In genomic region chr6:45378324-45378926, GRCh38 we compare ENCODE assay signal across 9 cellular contexts. TPM values are rescaled to one million over a fixed set of nuclear protein-coding genes. Genes with fewer than 3 reads are reported as not detected.
DNase-seq lines count a peak whose midpoint lies in the region; ATAC-seq and TF ChIP-seq lines count a peak whose summit lies in the region.
"Had no signal": no experiment of that assay in that cellular context is flagged by ENCODE, and none has a peak within 500 bp of the region (broad histone marks: within the 10 kb centered on the region; RNA-seq: fewer than 3 reads in every experiment).

No MANE protein-coding gene starts in this region.

- peaks cover 10% of the 10 kb centered on the region for H3K4me1 ChIP-seq in body of pancreas

- H3K9me3 Mint-ChIP-seq in activated naive CD4-positive, alpha-beta T cell treated with anti-CD3 and anti-CD28 coated beads, Interleukin-2, amount 10 ng/mL, durations not matched to agents 7 days and 5 days = no peaks in the 10 kb centered on the region
- no peaks in the 10 kb centered on the region for H3K9me3 Mint-ChIP-seq in stimulated activated naive CD8-positive, alpha-beta T cell treated with anti-CD3 and anti-CD28 coated beads, Interleukin-15, amount 100 ng/mL, for 72 hours

- no peaks in the 10 kb centered on the region for H3K27me3 Mint-ChIP-seq in activated naive CD4-positive, alpha-beta T cell treated with anti-CD3 and anti-CD28 coated beads, Interleukin-2, amount 10 ng/mL, durations not matched to agents 7 days and 5 days
- no peaks in the 10 kb centered on the region for H3K27me3 Mint-ChIP-seq in stimulated activated naive CD8-positive, alpha-beta T cell treated with anti-CD3 and anti-CD28 coated beads, Interleukin-15, amount 100 ng/mL, for 72 hours

- CTCF ChIA-PET in activated naive CD4-positive, alpha-beta T cell treated with anti-CD3 and anti-CD28 coated beads, Interleukin-2, amount 10 ng/mL, durations not matched to agents 7 days and 5 days (lab: Charles Lee) = interaction anchor here (0.9 to 2.4 kb wide), 5 partner anchors 41 to 723 kb away, joined by 4 to 11 read pairs (median 5); no protein-coding TSS in a partner anchor

- H3K4me1 Mint-ChIP-seq in activated naive CD4-positive, alpha-beta T cell treated with anti-CD3 and anti-CD28 coated beads, Interleukin-2, amount 10 ng/mL, durations not matched to agents 7 days and 5 days = peaks cover 28% of the 10 kb centered on the region
- H3K4me1 Mint-ChIP-seq in stimulated activated naive CD8-positive, alpha-beta T cell treated with anti-CD3 and anti-CD28 coated beads, Interleukin-15, amount 100 ng/mL, for 72 hours = peaks cover 25% of the 10 kb centered on the region

- no peak for TF ChIP-seq POLR2A in body of pancreas (IDR thresholded peaks at IDR 0.05)

- intact Hi-C loops in body of pancreas (cut with DNase I) = no loop called here

- ATAC-seq in HG02798 (IDR thresholded peaks at IDR 0.05; ENCODE audit: poor library complexity, unreplicated experiment) = peak; percentile 25
- ATAC-seq in body of pancreas = peak; percentile 21
- peak; percentile 55 for ATAC-seq in left lobe of liver
- peak; percentile 24 for ATAC-seq in stimulated activated naive CD8-positive, alpha-beta T cell treated with anti-CD3 and anti-CD28 coated beads, Interleukin-15, amount 100 ng/mL, for 72 hours

- H3K27me3 ChIP-seq in body of pancreas = no peaks in the 10 kb centered on the region

- no peak for DNase-seq in activated naive CD4-positive, alpha-beta T cell treated with anti-CD3 and anti-CD28 coated beads, Interleukin-2, amount 10 ng/mL, durations not matched to agents 7 days and 5 days
- DNase-seq in activated naive CD4-positive, alpha-beta T cell treated with anti-CD3 and anti-CD28 coated beads, Interleukin-2, amount 50 U/mL, for 16 hours = no peak
- DNase-seq in NCI-H748 treated with DMSO at 0.1 percent for 48 hours (lab: John Stamatoyannopoulos, UW) = peak; percentile 85
- DNase-seq in body of pancreas = peak in 3 of 4 donors; percentile 24 to 36 (median 33)
- DNase-seq in left lobe of liver (ENCODE audit: low spot score) = no peak
- no peak for DNase-seq in stimulated activated naive CD8-positive, alpha-beta T cell treated with anti-CD3 and anti-CD28 coated beads, Interleukin-15, amount 100 ng/mL, for 72 hours
- no peak for DNase-seq in cortex of kidney (lab: John Stamatoyannopoulos, UW)

- peak overlapping the region; percentile 99 for H3K27ac Mint-ChIP-seq in activated naive CD4-positive, alpha-beta T cell treated with anti-CD3 and anti-CD28 coated beads, Interleukin-2, amount 10 ng/mL, durations not matched to agents 7 days and 5 days
- peak overlapping the region; percentile 99 to 100 for H3K27ac Mint-ChIP-seq in stimulated activated naive CD8-positive, alpha-beta T cell treated with anti-CD3 and anti-CD28 coated beads, Interleukin-15, amount 100 ng/mL, for 72 hours

- H3K9me3 ChIP-seq in body of pancreas = no peaks in the 10 kb centered on the region

- 0 to 1% methylated on average over 22 of the region's 22 CpGs for WGBS in body of pancreas, 2 donors

- peak overlapping the region; percentile 78 to 86 for H3K4me3 ChIP-seq in body of pancreas

- H3K36me3 ChIP-seq in body of pancreas (replicated peaks in 1 of 2; ENCODE audit: insufficient read depth in 1 of 2, low read depth in 2 of 2) = no peaks in the 10 kb centered on the region

- no peak for TF ChIP-seq CTCF in body of pancreas (IDR thresholded peaks at IDR 0.05)

- peaks cover 1% of the 10 kb centered on the region for H3K36me3 Mint-ChIP-seq in activated naive CD4-positive, alpha-beta T cell treated with anti-CD3 and anti-CD28 coated beads, Interleukin-2, amount 10 ng/mL, durations not matched to agents 7 days and 5 days

- H3K27ac ChIP-seq in body of pancreas = peak overlapping the region; percentile 94 to 99 (median 96)

- H3K4me3 Mint-ChIP-seq in activated naive CD4-positive, alpha-beta T cell treated with anti-CD3 and anti-CD28 coated beads, Interleukin-2, amount 10 ng/mL, durations not matched to agents 7 days and 5 days = peak overlapping the region; percentile 99
- peak overlapping the region; percentile 96 to 97 for H3K4me3 Mint-ChIP-seq in stimulated activated naive CD8-positive, alpha-beta T cell treated with anti-CD3 and anti-CD28 coated beads, Interleukin-15, amount 100 ng/mL, for 72 hours

RNA-seq across cellular contexts. Expression of gene SUPT3H, which starts 0.7 kb away (rescaled TPM):
- 1 to 10 TPM; 4.9 to 6.7 TPM for total RNA-seq in body of pancreas
- 1.2 TPM for total RNA-seq in left lobe of liver

RNA-seq across cellular contexts. Expression of gene RUNX2, which starts 50.3 kb away (rescaled TPM):
- 1 to 10 TPM in 1 of 2 donors, under 1 TPM in 1; 0.33 to 1.0 TPM for total RNA-seq in body of pancreas
- 0.15 TPM for total RNA-seq in left lobe of liver
- total RNA-seq: pulmonary artery endothelial cell had no signal

Comparison
In these comparisons a context has a peak if more than half of its experiments do, and no peak if none do; other contexts are left out.
1. DNase-seq: peak in NCI-H748 treated with DMSO at 0.1 percent for 48 hours (single experiment) and body of pancreas (3 of 4); none in activated naive CD4-positive, alpha-beta T cell treated with anti-CD3 and anti-CD28 coated beads, Interleukin-2, amount 10 ng/mL, durations not matched to agents 7 days and 5 days (single experiment), activated naive CD4-positive, alpha-beta T cell treated with anti-CD3 and anti-CD28 coated beads, Interleukin-2, amount 50 U/mL, for 16 hours (single experiment), left lobe of liver (single experiment), stimulated activated naive CD8-positive, alpha-beta T cell treated with anti-CD3 and anti-CD28 coated beads, Interleukin-15, amount 100 ng/mL, for 72 hours (0 of 2) and cortex of kidney (single experiment).
2. Peak in every context shown above with its lines, with median percentiles within 50 percentile points of each other: ATAC-seq.